In genomic region chr1:222644649-222645005, GRCh38 we compare ENCODE assay signal across 8 cellular contexts. TPM values are rescaled to one million over a fixed set of nuclear protein-coding genes. Genes with fewer than 3 reads are reported as not detected.
DNase-seq lines count a peak whose midpoint lies in the region; ATAC-seq and TF ChIP-seq lines count a peak whose summit lies in the region.

No MANE protein-coding gene starts in this region.

- no peak for TF ChIP-seq CTCF in Calu3 (IDR thresholded peaks at IDR 0.05; ENCODE audit: unreplicated experiment)

- no peak for DNase-seq in Calu3
- peak in 1 of 61 donors; percentile 51 for DNase-seq in caudate nucleus (lab: John Stamatoyannopoulos, UW)
- no peak for DNase-seq in mesendoderm
- DNase-seq in SW480 (ENCODE audit: low spot score): no peak
- DNase-seq in occipital lobe (lab: John Stamatoyannopoulos, UW): no peak
- no peak for DNase-seq in SKM-1 (lab: John Stamatoyannopoulos, UW; ENCODE audit: unreplicated experiment)

- peak overlapping the region; percentile 91 for H3K4me3 ChIP-seq in mesendoderm (ENCODE audit: low read length)

- peaks cover 8% of the 10 kb centered on the region for H3K4me1 Mint-ChIP-seq in Calu3 (ENCODE audit: low read depth, unreplicated experiment)

- no peak overlapping the region for H2BK15ac ChIP-seq in mesendoderm (replicated peaks; ENCODE audit: low read depth)

- H3K9me3 Mint-ChIP-seq in Calu3 (ENCODE audit: low read depth, unreplicated experiment): no peaks in the 10 kb centered on the region

- H3K4ac ChIP-seq in mesendoderm (ENCODE audit: low read depth, low read length): no peak overlapping the region

- H3K36me3 ChIP-seq in KOPT-K1 (ENCODE audit: insufficient read depth, low read length) (peaks cover 31% of the 10 kb centered on the region), mesendoderm (ENCODE audit: control insufficient read depth, insufficient read depth, low read length) (no peaks in the 10 kb centered on the region)

- peaks cover 4% of the 10 kb centered on the region for H3K79me1 ChIP-seq in mesendoderm (ENCODE audit: low read length)

- no peaks in the 10 kb centered on the region for H3K27me3 Mint-ChIP-seq in Calu3 (ENCODE audit: unreplicated experiment)

- H3K27ac ChIP-seq in KOPT-K1 (ENCODE audit: low read depth, low read length, poor library complexity, severe bottlenecking) (peak overlapping the region; percentile 88), caudate nucleus (ENCODE audit: low read depth, low read length) (peak overlapping the region; percentile 95), mesendoderm (ENCODE audit: low read depth, low read length) (peak overlapping the region; percentile 32)

- H3K56ac ChIP-seq in mesendoderm (ENCODE audit: low read length): peak overlapping the region; percentile 92

- intact Hi-C loops in Calu3 (cut with micrococcal nuclease; ENCODE audit: unreplicated experiment): loop anchor here (10.0 kb wide), 1 partner anchor 440 kb away; no protein-coding TSS in a partner anchor

- H3K4me1 ChIP-seq in mesendoderm (ENCODE audit: control insufficient read depth, low read depth, low read length): no peaks in the 10 kb centered on the region

- H3K23ac ChIP-seq in mesendoderm (ENCODE audit: low read length): no peak overlapping the region

- peak overlapping the region; percentile 91 for H3K9ac ChIP-seq in mesendoderm (ENCODE audit: low read length)

- H2AK5ac ChIP-seq in mesendoderm (ENCODE audit: low read length): no peak overlapping the region

- WGBS in mesendoderm (ENCODE audit: extremely low coverage, insufficient coverage, low lambda C conversion rate): no CpG with 5 or more reads among the region's 5 CpGs

- no peaks in the 10 kb centered on the region for H3K27me3 ChIP-seq in mesendoderm (ENCODE audit: insufficient read depth, low read length, poor library complexity)

- CTCF ChIA-PET in Calu3 (lab: Charles Lee): interaction anchor here (1.0 to 1.5 kb wide), 3 partner anchors 10 to 179 kb away, joined by 3 to 9 read pairs (median 4); no protein-coding TSS in a partner anchor

- no peaks in the 10 kb centered on the region for H3K9me3 ChIP-seq in KOPT-K1 (ENCODE audit: insufficient read depth, low read length, poor library complexity, severe bottlenecking)

- H2BK5ac ChIP-seq in mesendoderm (ENCODE audit: low read length): no peak overlapping the region

- no peak overlapping the region for H4K5ac ChIP-seq in mesendoderm (ENCODE audit: low read length)

- H3K18ac ChIP-seq in mesendoderm (ENCODE audit: low read length): no peak overlapping the region

- H3K27ac Mint-ChIP-seq in Calu3 (ENCODE audit: unreplicated experiment): peak overlapping the region; percentile 93

- H2BK120ac ChIP-seq in mesendoderm (ENCODE audit: low read depth, low read length): no peak overlapping the region

- peaks cover 2% of the 10 kb centered on the region for H3K79me2 ChIP-seq in mesendoderm (ENCODE audit: control insufficient read depth, insufficient read depth, low read length)

- H4K8ac ChIP-seq in mesendoderm (ENCODE audit: low read depth, low read length): no peak overlapping the region

- peak overlapping the region; percentile 97 for H3K4me3 Mint-ChIP-seq in Calu3 (ENCODE audit: low read depth, unreplicated experiment)

- BruUV-seq in Calu3 (replicated peaks; lab: Mats Ljungman, UMichigan): TSS peak; percentile 69

- ATAC-seq in GM18907 (IDR thresholded peaks at IDR 0.05; ENCODE audit: unreplicated experiment): no peak

- peaks cover 24% of the 10 kb centered on the region for H3K36me3 Mint-ChIP-seq in Calu3 (ENCODE audit: insufficient read depth, unreplicated experiment)

- peak overlapping the region; percentile 98 for H3K4me2 ChIP-seq in mesendoderm (ENCODE audit: low read length)

RNA-seq across cellular contexts. Expression of gene MIA3, which starts 26.7 kb away (rescaled TPM):
- 60.3 and 72.6 TPM in 2 replicates for total RNA-seq in Calu3 (2022)
- 28.2 TPM for polyA plus RNA-seq in mesendoderm (2013, experiment 1 of 2)
- 25.0 TPM for polyA plus RNA-seq in mesendoderm (2013, experiment 2 of 2)
- 54.0 TPM for total RNA-seq in occipital lobe

RNA-seq across cellular contexts. Expression of gene TAF1A, which starts 54.9 kb away (rescaled TPM):
- total RNA-seq in Calu3 (2022): 16.3 and 16.4 TPM in 2 replicates
- polyA plus RNA-seq in mesendoderm (2013, experiment 1 of 2): 8.5 TPM
- 8.8 TPM for polyA plus RNA-seq in mesendoderm (2013, experiment 2 of 2)
- total RNA-seq in occipital lobe: 27.8 TPM

Comparison
In these comparisons a context has a peak if more than half of its experiments do, and no peak if none do; other contexts are left out.
1. H3K27ac ChIP-seq: peak in every context shown above with its lines; median percentile 95 in caudate nucleus; 88 in KOPT-K1; 32 in mesendoderm.